In genomic region chr21:29096619-29097018, GRCh38 we compare ENCODE assay signal across 19 cellular contexts. TPM values are rescaled to one million over a fixed set of nuclear protein-coding genes. Genes with fewer than 3 reads are reported as not detected.
"Had no signal": no experiment of that assay in that cellular context is flagged by ENCODE, and none has a peak within 500 bp of the region (broad histone marks: within the 10 kb centered on the region; RNA-seq: fewer than 3 reads in every experiment).

No MANE protein-coding gene starts in this region.

- H3K27ac ChIP-seq: sigmoid colon, upper lobe of left lung, VCaP had no signal

- H3K9me3 ChIP-seq: heart left ventricle, sigmoid colon, upper lobe of left lung had no signal

- H3K4me3 Mint-ChIP-seq: activated CD4-positive, alpha-beta T cell treated with anti-CD3 and anti-CD28 coated beads, Interleukin-2, amount 10 ng/mL, durations not matched to agents 7 days and 5 days; activated CD8-positive, alpha-beta memory T cell treated with anti-CD3 and anti-CD28 coated beads, Interleukin-2, amount 10 ng/mL, durations not matched to agents 7 days and 5 days; activated CD8-positive, alpha-beta T cell treated with anti-CD3 and anti-CD28 coated beads for 36 hours; activated naive CD4-positive, alpha-beta T cell treated with anti-CD3 and anti-CD28 coated beads, Interleukin-2, amount 10 ng/mL, durations not matched to agents 7 days and 5 days had no signal

- H3K36me3 ChIP-seq: heart left ventricle, sigmoid colon, upper lobe of left lung had no signal

- H3K9me3 Mint-ChIP-seq: activated CD4-positive, alpha-beta T cell treated with anti-CD3 and anti-CD28 coated beads, Interleukin-2, amount 10 ng/mL, durations not matched to agents 7 days and 5 days; activated CD8-positive, alpha-beta T cell treated with anti-CD3 and anti-CD28 coated beads for 36 hours; activated naive CD4-positive, alpha-beta T cell treated with anti-CD3 and anti-CD28 coated beads, Interleukin-2, amount 10 ng/mL, durations not matched to agents 7 days and 5 days had no signal

- H3K27me3 ChIP-seq: heart left ventricle, sigmoid colon, upper lobe of left lung had no signal

- H3K4me3 ChIP-seq: heart left ventricle, sigmoid colon, upper lobe of left lung had no signal

- H3K27me3 Mint-ChIP-seq: activated CD8-positive, alpha-beta T cell treated with anti-CD3 and anti-CD28 coated beads for 36 hours; activated naive CD4-positive, alpha-beta T cell treated with anti-CD3 and anti-CD28 coated beads, Interleukin-2, amount 10 ng/mL, durations not matched to agents 7 days and 5 days had no signal

- ATAC-seq: activated CD4-positive, CD25-positive, alpha-beta regulatory T cell treated with anti-CD3 and anti-CD28 coated beads, Interleukin-2, amount 50 U/mL, for 24 hours; activated CD8-positive, alpha-beta memory T cell treated with anti-CD3 and anti-CD28 coated beads, Interleukin-2, amount 10 ng/mL, durations not matched to agents 7 days and 5 days; activated CD8-positive, alpha-beta T cell treated with anti-CD3 and anti-CD28 coated beads for 36 hours; left ventricle myocardium superior had no signal

- H3K4me1 ChIP-seq: upper lobe of left lung had no signal

- H3K27ac Mint-ChIP-seq: activated CD4-positive, alpha-beta T cell treated with anti-CD3 and anti-CD28 coated beads, Interleukin-2, amount 10 ng/mL, durations not matched to agents 7 days and 5 days; activated CD8-positive, alpha-beta memory T cell treated with anti-CD3 and anti-CD28 coated beads, Interleukin-2, amount 10 ng/mL, durations not matched to agents 7 days and 5 days; activated CD8-positive, alpha-beta T cell treated with anti-CD3 and anti-CD28 coated beads for 36 hours; activated naive CD4-positive, alpha-beta T cell treated with anti-CD3 and anti-CD28 coated beads, Interleukin-2, amount 10 ng/mL, durations not matched to agents 7 days and 5 days had no signal

- DNase-seq: activated CD4-positive, alpha-beta T cell treated with anti-CD3 and anti-CD28 coated beads, Interleukin-2, amount 10 ng/mL, durations not matched to agents 7 days and 5 days; activated CD8-positive, alpha-beta memory T cell treated with anti-CD3 and anti-CD28 coated beads, Interleukin-2, amount 10 ng/mL, durations not matched to agents 7 days and 5 days; activated CD8-positive, alpha-beta T cell treated with anti-CD3 and anti-CD28 coated beads for 36 hours; activated effector memory CD4-positive, alpha-beta T cell treated with anti-CD3 and anti-CD28 coated beads, Interleukin-2, amount 50 U/mL, for 16 hours; activated naive CD4-positive, alpha-beta T cell treated with anti-CD3 and anti-CD28 coated beads, Interleukin-2, amount 10 ng/mL, durations not matched to agents 7 days and 5 days; activated T-cell treated with anti-CD3 and anti-CD28 coated beads for 4 hours; amygdala; cortex of kidney; heart left ventricle; left ventricle myocardium superior; mammary epithelial cell; retina; sigmoid colon; stimulated activated CD4-positive, alpha-beta T cell treated with anti-CD3 and anti-CD28 coated beads, Interleukin-4, amount 100 ng/mL, for 1 hour; stimulated activated naive CD4-positive, alpha-beta T cell treated with Interleukin-2 at 50 U/mL for 16 hours; upper lobe of left lung had no signal

- H3K4me1 Mint-ChIP-seq: activated naive CD4-positive, alpha-beta T cell treated with anti-CD3 and anti-CD28 coated beads, Interleukin-2, amount 10 ng/mL, durations not matched to agents 7 days and 5 days had no signal

RNA-seq across cellular contexts. Expression of gene MAP3K7CL, which starts 33.8 kb away (rescaled TPM):
- polyA plus RNA-seq: neural cell had no signal
